39 cellular contexts compared by ENCODE assay signal in the genomic region with DNA sequence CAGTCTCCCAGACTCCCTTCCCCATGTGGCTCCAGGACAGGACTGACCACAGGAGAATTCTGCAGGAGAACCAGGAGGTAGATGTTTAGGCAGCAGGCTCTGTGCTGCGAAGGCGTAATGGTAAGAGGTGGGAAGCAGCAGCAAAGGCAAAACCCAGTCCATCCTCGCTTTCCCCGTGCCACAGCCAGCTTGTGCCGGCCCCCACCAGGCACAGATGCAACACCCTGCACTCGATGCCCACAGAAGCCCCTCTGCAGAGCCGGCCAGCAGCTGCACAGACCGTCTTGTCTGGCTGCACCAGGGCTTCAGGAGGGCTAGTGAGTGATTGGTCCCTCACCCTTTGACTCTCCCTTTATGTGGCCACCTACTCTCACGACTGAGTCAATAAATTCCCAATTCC. TPM values are rescaled to one million over a fixed set of nuclear protein-coding genes. Genes with fewer than 3 reads are reported as not detected.
"Had no signal": no experiment of that assay in that cellular context is flagged by ENCODE, and none has a peak within 500 bp of the region (broad histone marks: within the 10 kb centered on the region; RNA-seq: fewer than 3 reads in every experiment).

No MANE protein-coding gene starts in this region.

- H3K9me3 ChIP-seq: adrenal gland, body of pancreas had no signal

- H3K27me3 Mint-ChIP-seq: activated B cell treated with CpG ODN at 0.5 μM for 24 hours; activated CD4-positive, alpha-beta memory T cell treated with anti-CD3 and anti-CD28 coated beads for 36 hours; activated CD4-positive, alpha-beta T cell treated with anti-CD3 and anti-CD28 coated beads, Interleukin-2, amount 10 ng/mL, durations not matched to agents 24 days and 14 days; activated CD8-positive, alpha-beta T cell treated with anti-CD3 and anti-CD28 coated beads for 36 hours; activated naive CD8-positive, alpha-beta T cell treated with anti-CD3 and anti-CD28 coated beads for 36 hours; activated T-helper 17 cell treated with anti-CD3 and anti-CD28 coated beads, Interleukin-2, amount 50 U/mL, for 72 hours; central memory CD8-positive, alpha-beta T cell had no signal

- H3K27ac Mint-ChIP-seq: activated B cell treated with CpG ODN at 0.5 μM for 24 hours; activated CD4-positive, alpha-beta memory T cell treated with anti-CD3 and anti-CD28 coated beads for 36 hours; activated CD4-positive, alpha-beta T cell treated with anti-CD3 and anti-CD28 coated beads, Interleukin-2, amount 10 ng/mL, durations not matched to agents 24 days and 14 days; activated CD8-positive, alpha-beta T cell treated with anti-CD3 and anti-CD28 coated beads for 36 hours; activated naive CD4-positive, alpha-beta T cell treated with anti-CD3 and anti-CD28 coated beads for 36 hours; activated naive CD8-positive, alpha-beta T cell treated with anti-CD3 and anti-CD28 coated beads for 36 hours; activated T-cell treated with anti-CD3 and anti-CD28 coated beads, Interleukin-2, amount 50 U/mL, for 72 hours; activated T-helper 1 cell treated with anti-CD3 and anti-CD28 coated beads, Interleukin-12 subunit alpha, Interleukin-12 subunit beta, Interleukin-2, Interleukin-4 antibody, amounts not matched to agents 30 ng/mL and 10 ng/mL and 1 ng/mL, durations not matched to agents 14 hours and 24 hours and 36 hours; activated T-helper 17 cell treated with anti-CD3 and anti-CD28 coated beads, Interleukin-2, amount 50 U/mL, for 72 hours; T-helper 1 cell treated with Interleukin-12 subunit alpha and Interleukin-12 subunit beta and Interleukin-4 antibody, amounts not matched to agents 30 μg/mL and 1 μg/mL, for 36 hours; T-helper 2 cell treated with Interferon-gamma antibody and Interleukin-4, amounts not matched to agents 5 μg/mL and 100 μg/mL, for 36 hours had no signal

- H3K4me3 Mint-ChIP-seq: activated B cell treated with CpG ODN at 0.5 μM for 24 hours; activated CD4-positive, alpha-beta memory T cell treated with anti-CD3 and anti-CD28 coated beads for 36 hours; activated CD4-positive, alpha-beta T cell treated with anti-CD3 and anti-CD28 coated beads, Interleukin-2, amount 10 ng/mL, durations not matched to agents 24 days and 14 days; activated CD8-positive, alpha-beta T cell treated with anti-CD3 and anti-CD28 coated beads for 36 hours; activated naive CD4-positive, alpha-beta T cell treated with anti-CD3 and anti-CD28 coated beads for 36 hours; activated naive CD8-positive, alpha-beta T cell treated with anti-CD3 and anti-CD28 coated beads for 36 hours; activated T-cell treated with anti-CD3 and anti-CD28 coated beads, Interleukin-2, amount 50 U/mL, for 4 hours; activated T-cell treated with anti-CD3 and anti-CD28 coated beads, Interleukin-2, amount 50 U/mL, for 72 hours; activated T-helper 1 cell treated with anti-CD3 and anti-CD28 coated beads, Interleukin-12 subunit alpha, Interleukin-12 subunit beta, Interleukin-2, Interleukin-4 antibody, amounts not matched to agents 30 ng/mL and 10 ng/mL and 1 ng/mL, durations not matched to agents 14 hours and 24 hours and 36 hours; activated T-helper 17 cell treated with anti-CD3 and anti-CD28 coated beads, Interleukin-2, amount 50 U/mL, for 72 hours; central memory CD8-positive, alpha-beta T cell; T-helper 1 cell treated with Interleukin-12 subunit alpha and Interleukin-12 subunit beta and Interleukin-4 antibody, amounts not matched to agents 30 μg/mL and 1 μg/mL, for 36 hours; T-helper 2 cell treated with Interferon-gamma antibody and Interleukin-4, amounts not matched to agents 5 μg/mL and 100 μg/mL, for 36 hours had no signal

- H3K4me1 Mint-ChIP-seq: activated B cell treated with CpG ODN at 0.5 μM for 24 hours; activated CD4-positive, alpha-beta T cell treated with anti-CD3 and anti-CD28 coated beads, Interleukin-2, amount 10 ng/mL, durations not matched to agents 24 days and 14 days; activated naive CD8-positive, alpha-beta T cell treated with anti-CD3 and anti-CD28 coated beads for 36 hours; activated T-helper 17 cell treated with anti-CD3 and anti-CD28 coated beads, Interleukin-2, amount 50 U/mL, for 72 hours; central memory CD8-positive, alpha-beta T cell had no signal

- H3K4me3 ChIP-seq: adrenal gland, body of pancreas, breast epithelium, cardiac muscle cell had no signal

- H3K9me3 Mint-ChIP-seq: activated CD4-positive, alpha-beta T cell treated with anti-CD3 and anti-CD28 coated beads, Interleukin-2, amount 10 ng/mL, durations not matched to agents 24 days and 14 days; activated T-helper 1 cell treated with anti-CD3 and anti-CD28 coated beads, Interleukin-12 subunit alpha, Interleukin-12 subunit beta, Interleukin-2, Interleukin-4 antibody, amounts not matched to agents 30 ng/mL and 10 ng/mL and 1 ng/mL, durations not matched to agents 14 hours and 24 hours and 36 hours; central memory CD8-positive, alpha-beta T cell; T-helper 1 cell treated with Interleukin-12 subunit alpha and Interleukin-12 subunit beta and Interleukin-4 antibody, amounts not matched to agents 30 μg/mL and 1 μg/mL, for 36 hours; T-helper 2 cell treated with Interferon-gamma antibody and Interleukin-4, amounts not matched to agents 5 μg/mL and 100 μg/mL, for 36 hours had no signal

- H3K27me3 ChIP-seq: adrenal gland, body of pancreas, brain microvascular endothelial cell, breast epithelium, cardiac muscle cell had no signal

- H3K4me1 ChIP-seq: adrenal gland, body of pancreas, breast epithelium had no signal

- H3K27ac ChIP-seq: adrenal gland, body of pancreas, brain microvascular endothelial cell, breast epithelium, cardiac muscle cell, VCaP had no signal

- DNase-seq: activated B cell treated with CpG ODN at 0.5 μM for 24 hours; activated CD4-positive, alpha-beta memory T cell treated with anti-CD3 and anti-CD28 coated beads for 36 hours; activated CD4-positive, alpha-beta T cell treated with anti-CD3 and anti-CD28 coated beads for 4 hours; activated CD4-positive, alpha-beta T cell treated with anti-CD3 and anti-CD28 coated beads, Interleukin-2, amount 10 ng/mL, durations not matched to agents 24 days and 14 days; activated CD4-positive, alpha-beta T cell treated with anti-CD3 and anti-CD28 coated beads, Interleukin-2, amount 50 U/mL, for 1 hour; activated CD4-positive, alpha-beta T cell treated with anti-CD3 and anti-CD28 coated beads, Interleukin-2, amount 50 U/mL, for 4 hours; activated CD4-positive, CD25-positive, alpha-beta regulatory T cell treated with anti-CD3 and anti-CD28 coated beads, Interleukin-2, amount 50 U/mL, for 72 hours; activated CD8-positive, alpha-beta memory T cell treated with anti-CD3 and anti-CD28 coated beads, Interleukin-2, amount 50 U/mL, for 4 hours; activated CD8-positive, alpha-beta T cell treated with anti-CD3 and anti-CD28 coated beads for 36 hours; activated effector memory CD4-positive, alpha-beta T cell treated with anti-CD3 and anti-CD28 coated beads, Interleukin-2, amount 50 U/mL, for 16 hours; activated gamma-delta T cell treated with Interleukin-2 at 50 U/mL for 16 hours; activated naive CD4-positive, alpha-beta T cell; activated naive CD4-positive, alpha-beta T cell treated with anti-CD3 and anti-CD28 coated beads for 36 hours; activated naive CD4-positive, alpha-beta T cell treated with anti-CD3 and anti-CD28 coated beads, Interleukin-2, amount 50 U/mL, for 16 hours; activated naive CD8-positive, alpha-beta T cell treated with anti-CD3 and anti-CD28 coated beads for 36 hours; activated T-cell treated with anti-CD3 and anti-CD28 coated beads for 4 hours; activated T-cell treated with anti-CD3 and anti-CD28 coated beads, Interleukin-2, amount 50 U/mL, for 1 hour; activated T-cell treated with anti-CD3 and anti-CD28 coated beads, Interleukin-2, amount 50 U/mL, for 4 hours; activated T-cell treated with anti-CD3 and anti-CD28 coated beads, Interleukin-2, amount 50 U/mL, for 72 hours; adrenal gland; amniotic stem cell; body of pancreas; brain microvascular endothelial cell; caudate nucleus; cerebellar nuclear complex; T-helper 1 cell; T-helper 2 cell; T-helper 9 cell had no signal

- H3K36me3 ChIP-seq: breast epithelium had no signal

- ATAC-seq: activated CD8-positive, alpha-beta T cell treated with anti-CD3 and anti-CD28 coated beads for 36 hours; activated naive CD4-positive, alpha-beta T cell treated with anti-CD3 and anti-CD28 coated beads, Interleukin-2, amount 50 U/mL, for 72 hours; activated T-cell treated with anti-CD3 and anti-CD28 coated beads, Interleukin-2, amount 50 U/mL, for 4 hours; activated T-cell treated with anti-CD3 and anti-CD28 coated beads, Interleukin-2, amount 50 U/mL, for 72 hours; activated T-helper 17 cell treated with anti-CD3 and anti-CD28 coated beads, Interleukin-2, amount 50 U/mL, for 72 hours; body of pancreas had no signal

RNA-seq across cellular contexts. Expression of a gene that starts 59.6 kb away (rescaled TPM):
- total RNA-seq: activated B cell treated with CpG ODN at 0.5 μM for 24 hours; activated CD4-positive, alpha-beta memory T cell treated with anti-CD3 and anti-CD28 coated beads for 36 hours; activated CD4-positive, alpha-beta T cell treated with anti-CD3 and anti-CD28 coated beads, Interleukin-2, amount 10 ng/mL, durations not matched to agents 24 days and 14 days; activated CD8-positive, alpha-beta memory T cell treated with anti-CD3 and anti-CD28 coated beads for 36 hours; activated CD8-positive, alpha-beta T cell treated with anti-CD3 and anti-CD28 coated beads for 36 hours; activated naive CD4-positive, alpha-beta T cell treated with anti-CD3 and anti-CD28 coated beads for 36 hours; activated naive CD4-positive, alpha-beta T cell treated with anti-CD3 and anti-CD28 coated beads, Interleukin-2, amount 50 U/mL, for 72 hours; activated naive CD8-positive, alpha-beta T cell treated with anti-CD3 and anti-CD28 coated beads for 36 hours; activated T-cell treated with anti-CD3 and anti-CD28 coated beads, Interleukin-2, amount 50 U/mL, for 4 hours; activated T-cell treated with anti-CD3 and anti-CD28 coated beads, Interleukin-2, amount 50 U/mL, for 72 hours; activated T-helper 1 cell treated with anti-CD3 and anti-CD28 coated beads, Interleukin-12 subunit alpha, Interleukin-12 subunit beta, Interleukin-2, Interleukin-4 antibody, amounts not matched to agents 30 ng/mL and 10 ng/mL and 1 ng/mL, durations not matched to agents 14 hours and 24 hours and 36 hours; activated T-helper 17 cell treated with anti-CD3 and anti-CD28 coated beads, Interleukin-2, amount 50 U/mL, for 72 hours; body of pancreas; breast epithelium had no signal
- polyA plus RNA-seq: aorta, cardiac muscle cell had no signal
